40 cellular contexts compared by ENCODE assay signal in the genomic region with DNA sequence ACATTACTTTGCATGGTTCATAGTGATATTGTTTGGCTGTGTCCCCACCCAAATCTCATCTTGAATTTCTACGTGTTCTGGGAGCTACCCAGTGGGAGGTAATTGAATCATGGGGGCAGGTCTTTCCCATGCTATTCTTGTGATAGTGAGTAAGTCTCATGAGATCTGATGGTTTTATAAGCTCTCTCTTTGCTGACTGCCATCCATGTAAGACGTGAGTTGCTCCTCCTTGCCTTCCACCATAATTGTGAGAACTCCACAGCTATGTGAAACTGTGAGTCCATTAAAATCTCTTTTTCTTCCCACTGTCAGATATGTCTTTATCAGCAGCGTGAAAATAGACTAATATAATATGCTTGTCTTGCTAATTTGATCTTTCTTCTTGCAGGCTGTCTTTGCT.
"Had no signal": no experiment of that assay in that cellular context is flagged by ENCODE, and none has a peak within 500 bp of the region (broad histone marks: within the 10 kb centered on the region; RNA-seq: fewer than 3 reads in every experiment).

No MANE protein-coding gene starts in this region.

- H3K9me3 Mint-ChIP-seq: activated naive CD4-positive, alpha-beta T cell treated with anti-CD3 and anti-CD28 coated beads for 36 hours; activated naive CD4-positive, alpha-beta T cell treated with anti-CD3 and anti-CD28 coated beads, Interleukin-2, amount 10 ng/mL, durations not matched to agents 7 days and 5 days; activated T-cell treated with anti-CD3 and anti-CD28 coated beads, Interleukin-2, amount 50 U/mL, for 24 hours; activated T-helper 1 cell treated with anti-CD3 and anti-CD28 coated beads, Interleukin-12 subunit alpha, Interleukin-12 subunit beta, Interleukin-2, Interleukin-4 antibody, amounts not matched to agents 30 ng/mL and 10 ng/mL and 1 ng/mL, durations not matched to agents 14 hours and 24 hours and 36 hours; activated T-helper 2 cell treated with anti-CD3 and anti-CD28 coated beads, Interferon-gamma antibody, Interleukin-2, Interleukin-4, amounts not matched to agents 10 μg/mL and 5 μg/mL and 100 μg/mL, durations not matched to agents 14 hours and 24 hours and 36 hours had no signal

- H3K27me3 ChIP-seq: adrenal gland, ascending aorta, body of pancreas, brain microvascular endothelial cell, breast epithelium, cardiac muscle cell had no signal

- H3K4me1 ChIP-seq: adrenal gland, ascending aorta, body of pancreas, breast epithelium had no signal

- H3K9me3 ChIP-seq: adrenal gland, ascending aorta, body of pancreas, breast epithelium had no signal

- H3K27ac Mint-ChIP-seq: activated naive CD4-positive, alpha-beta T cell treated with anti-CD3 and anti-CD28 coated beads for 36 hours; activated naive CD4-positive, alpha-beta T cell treated with anti-CD3 and anti-CD28 coated beads, Interleukin-2, amount 10 ng/mL, durations not matched to agents 7 days and 5 days; activated naive CD4-positive, alpha-beta T cell treated with anti-CD3 and anti-CD28 coated beads, Interleukin-2, amount 50 U/mL, for 24 hours; activated naive CD4-positive, alpha-beta T cell treated with anti-CD3 and anti-CD28 coated beads, Interleukin-2, amount 50 U/mL, for 72 hours; activated naive CD8-positive, alpha-beta T cell; activated naive CD8-positive, alpha-beta T cell treated with anti-CD3 and anti-CD28 coated beads for 36 hours; activated naive CD8-positive, alpha-beta T cell treated with anti-CD3 and anti-CD28 coated beads, Interleukin-2, amount 10 ng/mL, durations not matched to agents 7 days and 5 days; activated naive CD8-positive, alpha-beta T cell treated with anti-CD3 and anti-CD28 coated beads, Interleukin-2, amount 50 U/mL, for 24 hours; activated T-cell treated with anti-CD3 and anti-CD28 coated beads, Interleukin-2, amount 50 U/mL, for 24 hours; activated T-cell treated with anti-CD3 and anti-CD28 coated beads, Interleukin-2, amount 50 U/mL, for 72 hours; activated T-helper 1 cell treated with anti-CD3 and anti-CD28 coated beads, Interleukin-12 subunit alpha, Interleukin-12 subunit beta, Interleukin-2, Interleukin-4 antibody, amounts not matched to agents 30 ng/mL and 10 ng/mL and 1 ng/mL, durations not matched to agents 14 hours and 24 hours and 36 hours; activated T-helper 17 cell treated with anti-CD3 and anti-CD28 coated beads, Interleukin-2, amount 50 U/mL, for 72 hours; activated T-helper 2 cell treated with anti-CD3 and anti-CD28 coated beads, Interferon-gamma antibody, Interleukin-2, Interleukin-4, amounts not matched to agents 10 μg/mL and 5 μg/mL and 100 μg/mL, durations not matched to agents 14 hours and 24 hours and 36 hours; brain had no signal

- H3K4me1 Mint-ChIP-seq: activated naive CD4-positive, alpha-beta T cell treated with anti-CD3 and anti-CD28 coated beads, Interleukin-2, amount 10 ng/mL, durations not matched to agents 7 days and 5 days; activated naive CD4-positive, alpha-beta T cell treated with anti-CD3 and anti-CD28 coated beads, Interleukin-2, amount 50 U/mL, for 24 hours; activated naive CD8-positive, alpha-beta T cell treated with anti-CD3 and anti-CD28 coated beads for 36 hours; activated naive CD8-positive, alpha-beta T cell treated with anti-CD3 and anti-CD28 coated beads, Interleukin-2, amount 10 ng/mL, durations not matched to agents 7 days and 5 days; activated naive CD8-positive, alpha-beta T cell treated with anti-CD3 and anti-CD28 coated beads, Interleukin-2, amount 50 U/mL, for 24 hours; activated T-helper 17 cell treated with anti-CD3 and anti-CD28 coated beads, Interleukin-2, amount 50 U/mL, for 72 hours; central memory CD8-positive, alpha-beta T cell had no signal

- H3K27ac ChIP-seq: adrenal gland, ascending aorta, body of pancreas, brain microvascular endothelial cell, breast epithelium, cardiac muscle cell had no signal

- FAIRE-seq: astrocyte, bronchial epithelial cell had no signal

- ATAC-seq: activated naive CD4-positive, alpha-beta T cell treated with anti-CD3 and anti-CD28 coated beads, Interleukin-2, amount 50 U/mL, for 72 hours; activated naive CD8-positive, alpha-beta T cell treated with anti-CD3 and anti-CD28 coated beads, Interleukin-2, amount 50 U/mL, for 24 hours; activated T-cell treated with anti-CD3 and anti-CD28 coated beads, Interleukin-2, amount 50 U/mL, for 4 hours; activated T-cell treated with anti-CD3 and anti-CD28 coated beads, Interleukin-2, amount 50 U/mL, for 72 hours; activated T-helper 17 cell treated with anti-CD3 and anti-CD28 coated beads, Interleukin-2, amount 50 U/mL, for 72 hours; body of pancreas had no signal

- H3K4me3 ChIP-seq: adrenal gland, ascending aorta, body of pancreas, breast epithelium, cardiac muscle cell had no signal

- H3K27me3 Mint-ChIP-seq: activated naive CD4-positive, alpha-beta T cell treated with anti-CD3 and anti-CD28 coated beads, Interleukin-2, amount 10 ng/mL, durations not matched to agents 7 days and 5 days; activated naive CD8-positive, alpha-beta T cell treated with anti-CD3 and anti-CD28 coated beads, Interleukin-2, amount 10 ng/mL, durations not matched to agents 7 days and 5 days; central memory CD8-positive, alpha-beta T cell had no signal

- H3K36me3 Mint-ChIP-seq: activated naive CD4-positive, alpha-beta T cell treated with anti-CD3 and anti-CD28 coated beads, Interleukin-2, amount 10 ng/mL, durations not matched to agents 7 days and 5 days; activated naive CD4-positive, alpha-beta T cell treated with anti-CD3 and anti-CD28 coated beads, Interleukin-2, amount 50 U/mL, for 24 hours; activated naive CD4-positive, alpha-beta T cell treated with anti-CD3 and anti-CD28 coated beads, Interleukin-2, amount 50 U/mL, for 72 hours; activated naive CD8-positive, alpha-beta T cell; activated naive CD8-positive, alpha-beta T cell treated with anti-CD3 and anti-CD28 coated beads for 36 hours; activated naive CD8-positive, alpha-beta T cell treated with anti-CD3 and anti-CD28 coated beads, Interleukin-2, amount 10 ng/mL, durations not matched to agents 7 days and 5 days; brain had no signal

- H3K4me3 Mint-ChIP-seq: activated naive CD4-positive, alpha-beta T cell treated with anti-CD3 and anti-CD28 coated beads for 36 hours; activated naive CD4-positive, alpha-beta T cell treated with anti-CD3 and anti-CD28 coated beads, Interleukin-2, amount 10 ng/mL, durations not matched to agents 7 days and 5 days; activated naive CD4-positive, alpha-beta T cell treated with anti-CD3 and anti-CD28 coated beads, Interleukin-2, amount 50 U/mL, for 24 hours; activated naive CD8-positive, alpha-beta T cell; activated naive CD8-positive, alpha-beta T cell treated with anti-CD3 and anti-CD28 coated beads for 36 hours; activated naive CD8-positive, alpha-beta T cell treated with anti-CD3 and anti-CD28 coated beads, Interleukin-2, amount 10 ng/mL, durations not matched to agents 7 days and 5 days; activated naive CD8-positive, alpha-beta T cell treated with anti-CD3 and anti-CD28 coated beads, Interleukin-2, amount 50 U/mL, for 24 hours; activated T-cell treated with anti-CD3 and anti-CD28 coated beads, Interleukin-2, amount 50 U/mL, for 24 hours; activated T-cell treated with anti-CD3 and anti-CD28 coated beads, Interleukin-2, amount 50 U/mL, for 4 hours; activated T-cell treated with anti-CD3 and anti-CD28 coated beads, Interleukin-2, amount 50 U/mL, for 72 hours; activated T-helper 1 cell treated with anti-CD3 and anti-CD28 coated beads, Interleukin-12 subunit alpha, Interleukin-12 subunit beta, Interleukin-2, Interleukin-4 antibody, amounts not matched to agents 30 ng/mL and 10 ng/mL and 1 ng/mL, durations not matched to agents 14 hours and 24 hours and 36 hours; activated T-helper 17 cell treated with anti-CD3 and anti-CD28 coated beads, Interleukin-2, amount 50 U/mL, for 72 hours; brain; central memory CD8-positive, alpha-beta T cell had no signal

- DNase-seq: activated effector memory CD4-positive, alpha-beta T cell treated with anti-CD3 and anti-CD28 coated beads, Interleukin-2, amount 50 U/mL, for 16 hours; activated effector memory CD4-positive, alpha-beta T cell treated with Interleukin-2 at 50 U/mL for 16 hours; activated gamma-delta T cell; activated gamma-delta T cell treated with Interleukin-2 at 50 U/mL for 16 hours; activated naive CD4-positive, alpha-beta T cell; activated naive CD4-positive, alpha-beta T cell treated with anti-CD3 and anti-CD28 coated beads for 36 hours; activated naive CD4-positive, alpha-beta T cell treated with anti-CD3 and anti-CD28 coated beads, Interleukin-2, amount 10 ng/mL, durations not matched to agents 7 days and 5 days; activated naive CD4-positive, alpha-beta T cell treated with anti-CD3 and anti-CD28 coated beads, Interleukin-2, amount 50 U/mL, for 16 hours; activated naive CD4-positive, alpha-beta T cell treated with Interleukin-2 at 50 U/mL for 16 hours; activated naive CD8-positive, alpha-beta T cell treated with anti-CD3 and anti-CD28 coated beads for 36 hours; activated naive CD8-positive, alpha-beta T cell treated with anti-CD3 and anti-CD28 coated beads, Interleukin-2, amount 10 ng/mL, durations not matched to agents 7 days and 5 days; activated naive CD8-positive, alpha-beta T cell treated with anti-CD3 and anti-CD28 coated beads, Interleukin-2, amount 50 U/mL, for 24 hours; activated T-cell treated with anti-CD3 and anti-CD28 coated beads, Interleukin-2, amount 50 U/mL, for 1 hour; activated T-cell treated with anti-CD3 and anti-CD28 coated beads, Interleukin-2, amount 50 U/mL, for 24 hours; activated T-cell treated with anti-CD3 and anti-CD28 coated beads, Interleukin-2, amount 50 U/mL, for 4 hours; activated T-cell treated with anti-CD3 and anti-CD28 coated beads, Interleukin-2, amount 50 U/mL, for 48 hours; activated T-cell treated with anti-CD3 and anti-CD28 coated beads, Interleukin-2, amount 50 U/mL, for 72 hours; adrenal gland; amniotic stem cell; amygdala; anterior cingulate cortex; aorta; body of pancreas; brain microvascular endothelial cell; caudate nucleus; central memory CD4-positive, alpha-beta T cell; cerebellar nuclear complex had no signal

- H3K36me3 ChIP-seq: adrenal gland, ascending aorta, brain microvascular endothelial cell, breast epithelium, cardiac muscle cell had no signal
